ENCODE assay signal across 14 cellular contexts in the genomic region with DNA sequence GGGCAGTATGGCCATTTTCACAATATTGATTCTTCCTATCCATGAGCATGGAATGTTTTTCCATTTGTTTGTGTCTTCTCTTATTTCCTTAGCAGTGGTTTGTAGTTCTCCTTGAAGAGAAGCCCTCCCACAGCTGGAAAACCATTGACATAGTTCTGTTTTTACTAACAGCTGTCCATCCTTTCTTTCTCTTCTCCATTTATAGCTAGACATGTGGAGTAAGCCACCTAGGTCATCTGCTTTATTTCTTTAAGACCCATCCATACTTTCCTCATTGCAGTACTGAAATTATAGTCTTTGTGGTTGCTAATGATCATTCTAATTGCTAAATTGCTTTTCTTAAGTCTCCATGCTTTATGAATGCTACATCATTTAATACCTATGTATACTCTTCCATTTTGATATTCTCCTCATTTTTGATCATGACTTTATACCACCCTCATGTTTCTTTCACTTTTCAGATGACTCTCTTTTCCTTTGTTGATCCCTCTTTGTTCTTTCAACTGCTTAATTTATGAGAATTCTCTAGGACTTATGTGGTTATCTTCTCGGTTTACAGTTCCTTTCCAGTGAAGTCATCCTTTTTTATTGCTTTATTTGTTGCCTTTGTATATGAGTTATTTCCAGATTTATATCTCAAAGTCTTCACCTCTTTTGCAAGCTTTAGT.
DNase-seq lines count a peak whose midpoint lies in the region; ATAC-seq and TF ChIP-seq lines count a peak whose summit lies in the region.
"Had no signal": no experiment of that assay in that cellular context is flagged by ENCODE, and none has a peak within 500 bp of the region (broad histone marks: within the 10 kb centered on the region; RNA-seq: fewer than 3 reads in every experiment).

No MANE protein-coding gene starts in this region.

- peaks cover 40 to 41% of the 10 kb centered on the region in 2 experiments for H3K36me3 ChIP-seq in SK-N-SH (replicated peaks in 1 of 2; ENCODE audit: control insufficient read depth in 1 of 2, insufficient read depth in 2 of 2, low read length in 1 of 2)
- H3K36me3 ChIP-seq: thyroid gland had no signal

- H3K4me2 ChIP-seq in SK-N-SH, result no peak overlapping the region; the same call in 1 of the 2 replicates

- TF ChIP-seq CTCF in 22Rv1 (IDR thresholded peaks at IDR 0.05) (no peak), SK-N-SH (IDR thresholded peaks at IDR 0.05) (no peak), fibroblast of villous mesenchyme (IDR thresholded peaks at IDR 0.05; ENCODE audit: insufficient read depth, low read depth, low read length) (no peak)

- no peaks in the 10 kb centered on the region for H4K20me1 ChIP-seq in SK-N-SH (ENCODE audit: insufficient read depth)

- WGBS in SK-N-SH (ENCODE audit: low lambda C conversion rate), result 14% methylated on average over 1 of the region's 1 CpG

- H3K36me3 Mint-ChIP-seq in activated CD4-positive, alpha-beta memory T cell treated with anti-CD3 and anti-CD28 coated beads, Interleukin-2, amount 10 ng/mL, durations not matched to agents 7 days and 5 days (ENCODE audit: low read depth), result peaks cover 57% of the 10 kb centered on the region

- peaks cover 11% of the 10 kb centered on the region; the same call in 1 of the 2 replicates for H3K79me2 ChIP-seq in SK-N-SH (ENCODE audit: insufficient read depth)

- ATAC-seq in Right ventricle myocardium inferior, result no peak

- DNase-seq in ELR (ENCODE audit: low read depth) (peak; percentile 89), SK-N-SH (no peak), fibroblast of villous mesenchyme (ENCODE audit: low read depth) (peak; percentile 90), Right ventricle myocardium inferior (ENCODE audit: missing footprints) (no peak), NCI-H1092 treated with DMSO at 0.1 percent for 48 hours (lab: John Stamatoyannopoulos, UW) (no peak), amygdala (lab: John Stamatoyannopoulos, UW) (no peak)
- no peak for DNase-seq in activated CD4-positive, alpha-beta memory T cell treated with anti-CD3 and anti-CD28 coated beads, Interleukin-2, amount 10 ng/mL, durations not matched to agents 7 days and 5 days
- DNase-seq: anterior cingulate cortex; glutamatergic neuron; H9; NCI-H446 treated with DMSO at 0.1 percent for 48 hours; stimulated activated CD4-positive, alpha-beta T cell treated with anti-CD3 and anti-CD28 coated beads, Interleukin-2, amount 100 ng/mL, for 48 hours; thyroid gland had no signal

- H2AFZ ChIP-seq in SK-N-SH (ENCODE audit: low read depth), result no peak overlapping the region

- TF ChIP-seq RAD21 in SK-N-SH (IDR thresholded peaks at IDR 0.05; ENCODE audit: low read length), result no peak

- peaks cover 0 to 6% of the 10 kb centered on the region in 2 experiments; a peak in 2 of 4 replicates for H3K4me1 ChIP-seq in SK-N-SH (ENCODE audit: control insufficient read depth in 1 of 2, insufficient read depth in 2 of 2, low read depth in 1 of 2, low read length in 1 of 2)
- H3K4me1 ChIP-seq: thyroid gland had no signal

- H3K27me3 ChIP-seq in SK-N-SH (ENCODE audit: insufficient read depth), result no peaks in the 10 kb centered on the region
- H3K27me3 ChIP-seq: thyroid gland had no signal

- H3K27ac ChIP-seq in 22Rv1, result peak overlapping the region; percentile 29; the same call in 1 of the 2 replicates
- peak overlapping the region in 1 of 2 experiments; percentile 58; a peak in 2 of 4 replicates for H3K27ac ChIP-seq in SK-N-SH (ENCODE audit: low read depth in 2 of 2, low read length in 1 of 2)
- H3K27ac ChIP-seq: thyroid gland had no signal

- intact Hi-C loops in Right ventricle myocardium inferior (cut with DNase I), result no loop called here

- POLR2A ChIA-PET in SK-N-SH (lab: Yijun Ruan, JAX), result no interaction called here
- POLR2A ChIA-PET in activated CD4-positive, alpha-beta memory T cell treated with anti-CD3 and anti-CD28 coated beads, Interleukin-2, amount 10 ng/mL, durations not matched to agents 7 days and 5 days (lab: Charles Lee), result no interaction called here

- peaks cover 2% of the 10 kb centered on the region for H3K9me3 Mint-ChIP-seq in activated CD4-positive, alpha-beta memory T cell treated with anti-CD3 and anti-CD28 coated beads, Interleukin-2, amount 10 ng/mL, durations not matched to agents 7 days and 5 days

- no peaks in the 10 kb centered on the region; the same call in 1 of the 2 replicates for H3K9me3 ChIP-seq in SK-N-SH
- H3K9me3 ChIP-seq: thyroid gland had no signal

- H3K27ac Mint-ChIP-seq in activated CD4-positive, alpha-beta memory T cell treated with anti-CD3 and anti-CD28 coated beads, Interleukin-2, amount 10 ng/mL, durations not matched to agents 7 days and 5 days, result no peak overlapping the region
- H3K27ac Mint-ChIP-seq: H9 had no signal

- H3F3A ChIP-seq in SK-N-SH (replicated peaks; ENCODE audit: insufficient read depth), result peaks cover 25% of the 10 kb centered on the region

- H3K4me3 ChIP-seq in SK-N-SH (ENCODE audit: low read depth in 2 of 2, low read length in 1 of 2) (no peak overlapping the region), fibroblast of villous mesenchyme (ENCODE audit: low read depth, low read length) (no peak overlapping the region)
- H3K4me3 ChIP-seq: thyroid gland had no signal

- H3K9me2 ChIP-seq in SK-N-SH, result no peaks in the 10 kb centered on the region

- TF ChIP-seq EP300 in SK-N-SH (IDR thresholded peaks at IDR 0.05; ENCODE audit: borderline replicate concordance in 1 of 2, low read depth in 1 of 2, low read length in 1 of 2), result peak in 1 of 2 experiments; percentile 33; a peak in 1 of 4 replicates

- CTCF ChIA-PET in SK-N-SH (lab: Yijun Ruan, JAX), result interaction anchor here (1.0 kb wide), 1 partner anchor 49 kb away, joined by 4 read pairs; no protein-coding TSS in a partner anchor
- CTCF ChIA-PET in activated CD4-positive, alpha-beta memory T cell treated with anti-CD3 and anti-CD28 coated beads, Interleukin-2, amount 10 ng/mL, durations not matched to agents 7 days and 5 days (lab: Charles Lee), result no interaction called here

- no peaks in the 10 kb centered on the region for H3K27me3 Mint-ChIP-seq in activated CD4-positive, alpha-beta memory T cell treated with anti-CD3 and anti-CD28 coated beads, Interleukin-2, amount 10 ng/mL, durations not matched to agents 7 days and 5 days

- H3K9ac ChIP-seq in SK-N-SH, result 0 out of 2 replicates have a peak overlapping the region, but pooled peaks have one; percentile 7

- H3K4me3 Mint-ChIP-seq in activated CD4-positive, alpha-beta memory T cell treated with anti-CD3 and anti-CD28 coated beads, Interleukin-2, amount 10 ng/mL, durations not matched to agents 7 days and 5 days, result no peak overlapping the region
- H3K4me3 Mint-ChIP-seq: H9 had no signal

- H3K4me1 Mint-ChIP-seq in activated CD4-positive, alpha-beta memory T cell treated with anti-CD3 and anti-CD28 coated beads, Interleukin-2, amount 10 ng/mL, durations not matched to agents 7 days and 5 days, result peaks cover 24% of the 10 kb centered on the region
- H3K4me1 Mint-ChIP-seq: H9 had no signal

TF ChIP-seq in SK-N-SH, 30 proteins besides CTCF, POLR2A, EP300 and RAD21:
- peak; percentile 59; the same call in 1 of the 2 replicates for TF ChIP-seq MEF2A (IDR thresholded peaks at IDR 0.05; ENCODE audit: borderline replicate concordance, low read depth)
- peak; percentile 36; the same call in 1 of the 2 replicates for TF ChIP-seq JUND (IDR thresholded peaks at IDR 0.05)
- TF ChIP-seq TCF12 (IDR thresholded peaks at IDR 0.05), result peak; percentile 48
- TF ChIP-seq NFIC (IDR thresholded peaks at IDR 0.05; ENCODE audit: borderline replicate concordance), result peak; percentile 11; the same call in 1 of the 2 replicates
- TF ChIP-seq FOSL2 (IDR thresholded peaks at IDR 0.05; ENCODE audit: borderline replicate concordance, low read depth), result peak; percentile 44
- TF ChIP-seq, protein P1, sequence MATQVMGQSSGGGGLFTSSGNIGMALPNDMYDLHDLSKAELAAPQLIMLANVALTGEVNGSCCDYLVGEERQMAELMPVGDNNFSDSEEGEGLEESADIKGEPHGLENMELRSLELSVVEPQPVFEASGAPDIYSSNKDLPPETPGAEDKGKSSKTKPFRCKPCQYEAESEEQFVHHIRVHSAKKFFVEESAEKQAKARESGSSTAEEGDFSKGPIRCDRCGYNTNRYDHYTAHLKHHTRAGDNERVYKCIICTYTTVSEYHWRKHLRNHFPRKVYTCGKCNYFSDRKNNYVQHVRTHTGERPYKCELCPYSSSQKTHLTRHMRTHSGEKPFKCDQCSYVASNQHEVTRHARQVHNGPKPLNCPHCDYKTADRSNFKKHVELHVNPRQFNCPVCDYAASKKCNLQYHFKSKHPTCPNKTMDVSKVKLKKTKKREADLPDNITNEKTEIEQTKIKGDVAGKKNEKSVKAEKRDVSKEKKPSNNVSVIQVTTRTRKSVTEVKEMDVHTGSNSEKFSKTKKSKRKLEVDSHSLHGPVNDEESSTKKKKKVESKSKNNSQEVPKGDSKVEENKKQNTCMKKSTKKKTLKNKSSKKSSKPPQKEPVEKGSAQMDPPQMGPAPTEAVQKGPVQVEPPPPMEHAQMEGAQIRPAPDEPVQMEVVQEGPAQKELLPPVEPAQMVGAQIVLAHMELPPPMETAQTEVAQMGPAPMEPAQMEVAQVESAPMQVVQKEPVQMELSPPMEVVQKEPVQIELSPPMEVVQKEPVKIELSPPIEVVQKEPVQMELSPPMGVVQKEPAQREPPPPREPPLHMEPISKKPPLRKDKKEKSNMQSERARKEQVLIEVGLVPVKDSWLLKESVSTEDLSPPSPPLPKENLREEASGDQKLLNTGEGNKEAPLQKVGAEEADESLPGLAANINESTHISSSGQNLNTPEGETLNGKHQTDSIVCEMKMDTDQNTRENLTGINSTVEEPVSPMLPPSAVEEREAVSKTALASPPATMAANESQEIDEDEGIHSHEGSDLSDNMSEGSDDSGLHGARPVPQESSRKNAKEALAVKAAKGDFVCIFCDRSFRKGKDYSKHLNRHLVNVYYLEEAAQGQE (IDR thresholded peaks at IDR 0.05; ENCODE audit: low read depth, low read length), result no peak
- TF ChIP-seq, protein P2, sequence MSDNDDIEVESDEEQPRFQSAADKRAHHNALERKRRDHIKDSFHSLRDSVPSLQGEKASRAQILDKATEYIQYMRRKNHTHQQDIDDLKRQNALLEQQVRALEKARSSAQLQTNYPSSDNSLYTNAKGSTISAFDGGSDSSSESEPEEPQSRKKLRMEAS (IDR thresholded peaks at IDR 0.05; ENCODE audit: low read depth), result no peak
- TF ChIP-seq, protein P3, sequence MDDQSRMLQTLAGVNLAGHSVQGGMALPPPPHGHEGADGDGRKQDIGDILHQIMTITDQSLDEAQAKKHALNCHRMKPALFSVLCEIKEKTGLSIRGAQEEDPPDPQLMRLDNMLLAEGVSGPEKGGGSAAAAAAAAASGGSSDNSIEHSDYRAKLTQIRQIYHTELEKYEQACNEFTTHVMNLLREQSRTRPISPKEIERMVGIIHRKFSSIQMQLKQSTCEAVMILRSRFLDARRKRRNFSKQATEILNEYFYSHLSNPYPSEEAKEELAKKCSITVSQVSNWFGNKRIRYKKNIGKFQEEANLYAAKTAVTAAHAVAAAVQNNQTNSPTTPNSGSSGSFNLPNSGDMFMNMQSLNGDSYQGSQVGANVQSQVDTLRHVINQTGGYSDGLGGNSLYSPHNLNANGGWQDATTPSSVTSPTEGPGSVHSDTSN (IDR thresholded peaks at IDR 0.05), result peak; percentile 56

Comparison
In these comparisons a context has a peak if more than half of its experiments do, and no peak if none do; other contexts are left out.
1. DNase-seq: peak in ELR (single experiment) and fibroblast of villous mesenchyme (single experiment); none in SK-N-SH (single experiment), Right ventricle myocardium inferior (single experiment), NCI-H1092 treated with DMSO at 0.1 percent for 48 hours (single experiment), amygdala (0 of 56) and activated CD4-positive, alpha-beta memory T cell treated with anti-CD3 and anti-CD28 coated beads, Interleukin-2, amount 10 ng/mL, durations not matched to agents 7 days and 5 days (single experiment).